ENCODE assay signal across 21 cellular contexts in genomic region chr5:157193699-157194424, GRCh38. TPM values are rescaled to one million over a fixed set of nuclear protein-coding genes. Genes with fewer than 3 reads are reported as not detected.
DNase-seq lines count a peak whose midpoint lies in the region; ATAC-seq, FAIRE-seq and TF ChIP-seq lines count a peak whose summit lies in the region.
"Had no signal": no experiment of that assay in that cellular context is flagged by ENCODE, and none has a peak within 500 bp of the region (broad histone marks: within the 10 kb centered on the region; RNA-seq: fewer than 3 reads in every experiment).

No MANE protein-coding gene starts in this region.

- DNase-seq in A549 (ENCODE audit: low read depth in 1 of 2, low spot score in 1 of 2) (no peak), MV-4-11 (lab: John Stamatoyannopoulos, UW) (no peak), dorsolateral prefrontal cortex (no peak)
- peak in 3 of 5 donors; percentile 64 to 79 (median 77) for DNase-seq in CD8-positive, alpha-beta memory T cell
- DNase-seq in activated CD8-positive, alpha-beta T cell treated with anti-CD3 and anti-CD28 coated beads for 36 hours: no peak
- peak in 2 of 3 experiments; percentile 35 to 37 for DNase-seq in effector memory CD8-positive, alpha-beta T cell
- DNase-seq: activated B cell treated with CpG ODN at 0.5 μM for 24 hours; amygdala; Calu3; caudate nucleus; heart left ventricle; IMR-90; NCI-H187; stimulated activated CD4-positive, alpha-beta T cell treated with anti-CD3 and anti-CD28 coated beads, Interleukin-2, amount 100 ng/mL, for 48 hours had no signal

- POLR2A ChIA-PET in A549 (lab: Yijun Ruan, JAX): no interaction called here
- POLR2A ChIA-PET in CD8-positive, alpha-beta memory T cell (lab: Charles Lee): interaction anchor here (0.6 to 9.1 kb wide), 7 partner anchors 9 to 79 kb away, joined by 3 to 66 read pairs (median 8); partner anchors contain the start of genes ITK and MED7
- POLR2A ChIA-PET in activated CD8-positive, alpha-beta T cell treated with anti-CD3 and anti-CD28 coated beads for 36 hours (lab: Charles Lee): interaction anchor here (0.6 to 55.7 kb wide), 11 partner anchors 8 to 118 kb away, joined by 3 to 1980 read pairs (median 3); partner anchors contain the start of genes GARIN3 and ITK

- H3K27ac Mint-ChIP-seq in CD8-positive, alpha-beta memory T cell: peak overlapping the region; percentile 57 to 98 (median 92)
- peak overlapping the region; percentile 83 for H3K27ac Mint-ChIP-seq in activated CD8-positive, alpha-beta T cell treated with anti-CD3 and anti-CD28 coated beads for 36 hours
- peak overlapping the region; percentile 84 to 85 for H3K27ac Mint-ChIP-seq in effector memory CD8-positive, alpha-beta T cell
- H3K27ac Mint-ChIP-seq: activated B cell treated with CpG ODN at 0.5 μM for 24 hours had no signal

- H3K4me1 Mint-ChIP-seq in CD8-positive, alpha-beta memory T cell: peaks cover 90 to 99% (median 96%) of the 10 kb centered on the region in 3 donors
- H3K4me1 Mint-ChIP-seq in activated CD8-positive, alpha-beta T cell treated with anti-CD3 and anti-CD28 coated beads for 36 hours (ENCODE audit: low read depth): peaks cover 80% of the 10 kb centered on the region
- peaks cover 69 to 80% of the 10 kb centered on the region in 2 donors for H3K4me1 Mint-ChIP-seq in effector memory CD8-positive, alpha-beta T cell (ENCODE audit: low read depth in 2 of 2)

- H3K4me3 ChIP-seq in A549: no peak overlapping the region
- peak overlapping the region; percentile 38 for H3K4me3 ChIP-seq in CD8-positive, alpha-beta memory T cell (ENCODE audit: low read length)
- H3K4me3 ChIP-seq in dorsolateral prefrontal cortex: no peak overlapping the region
- H3K4me3 ChIP-seq: heart left ventricle had no signal

- no peaks in the 10 kb centered on the region for H3K27me3 ChIP-seq in CD8-positive, alpha-beta memory T cell (ENCODE audit: insufficient read depth, low read length, poor library complexity, severe bottlenecking)
- peaks cover 0 to 12% (median 0%) of the 10 kb centered on the region in 45 donors for H3K27me3 ChIP-seq in dorsolateral prefrontal cortex

- H3K4me1 ChIP-seq in A549: no peaks in the 10 kb centered on the region
- peaks cover 90% of the 10 kb centered on the region for H3K4me1 ChIP-seq in CD8-positive, alpha-beta memory T cell (ENCODE audit: insufficient read depth, low read length)

- TF ChIP-seq CTCF in A549 (IDR thresholded peaks at IDR 0.05) (no peak), dorsolateral prefrontal cortex (IDR thresholded peaks at IDR 0.05 in 54 of 56, conservative IDR thresholded peaks at IDR 0.05 in 2 of 56; ENCODE audit: low read depth in 1 of 56, partially characterized antibody in 56 of 56) (no peak)
- no peak for TF ChIP-seq CTCF in activated CD8-positive, alpha-beta T cell treated with anti-CD3 and anti-CD28 coated beads for 36 hours (IDR thresholded peaks at IDR 0.05)

- 45% methylated on average over 10 of the region's 10 CpGs for WGBS in A549 (ENCODE audit: missing lambda C conversion rate)

- no peak for TF ChIP-seq EP300 in A549 (IDR thresholded peaks at IDR 0.05)

- intact Hi-C loops in activated CD8-positive, alpha-beta T cell treated with anti-CD3 and anti-CD28 coated beads for 36 hours (cut with micrococcal nuclease): no loop called here
- intact Hi-C loops in dorsolateral prefrontal cortex (cut with DNase I): no loop called here

- no peak for TF ChIP-seq POLR2A in A549 (IDR thresholded peaks at IDR 0.05; ENCODE audit: low read length)
- no peak for TF ChIP-seq POLR2A in GM18505 (IDR thresholded peaks at IDR 0.05; ENCODE audit: borderline replicate concordance, extremely low read depth, insufficient read depth, insufficient read length)

- FAIRE-seq in A549 (lab: Jason Lieb, UNC): peak; percentile 7
- FAIRE-seq: GM19239, H54, islet of Langerhans had no signal

- TF ChIP-seq RAD21 in A549 (conservative IDR thresholded peaks at IDR 0.05 in 1 of 2, IDR thresholded peaks at IDR 0.05 in 1 of 2): no peak

- peaks cover 6% of the 10 kb centered on the region for H3K36me3 ChIP-seq in CD8-positive, alpha-beta memory T cell (ENCODE audit: insufficient read depth, low read length)
- H3K36me3 ChIP-seq: heart left ventricle had no signal

- H3K27ac ChIP-seq in A549 (no peak overlapping the region), dorsolateral prefrontal cortex (no peak overlapping the region)
- peak overlapping the region; percentile 25 for H3K27ac ChIP-seq in CD8-positive, alpha-beta memory T cell (ENCODE audit: low read depth, low read length)

- H3K9me3 ChIP-seq in A549: peaks cover 2% of the 10 kb centered on the region; the same call in 1 of the 3 replicates
- no peaks in the 10 kb centered on the region for H3K9me3 ChIP-seq in CD8-positive, alpha-beta memory T cell (ENCODE audit: low read length)

- ATAC-seq in A549 (no peak), GM18505 (IDR thresholded peaks at IDR 0.05; ENCODE audit: unreplicated experiment) (no peak)
- ATAC-seq in activated CD8-positive, alpha-beta T cell treated with anti-CD3 and anti-CD28 coated beads for 36 hours: no peak
- peak; percentile 68 for ATAC-seq in effector memory CD8-positive, alpha-beta T cell (replicated peaks)
- no peak for ATAC-seq in activated CD4-positive, CD25-positive, alpha-beta regulatory T cell treated with anti-CD3 and anti-CD28 coated beads, Interleukin-2, amount 50 U/mL, for 24 hours
- ATAC-seq: heart left ventricle had no signal

- H3K36me3 Mint-ChIP-seq in CD8-positive, alpha-beta memory T cell: peaks cover 18 to 81% (median 41%) of the 10 kb centered on the region in 3 donors
- peaks cover 78% of the 10 kb centered on the region for H3K36me3 Mint-ChIP-seq in activated CD8-positive, alpha-beta T cell treated with anti-CD3 and anti-CD28 coated beads for 36 hours (ENCODE audit: low read depth)
- peaks cover 69% of the 10 kb centered on the region for H3K36me3 Mint-ChIP-seq in effector memory CD8-positive, alpha-beta T cell (ENCODE audit: insufficient read depth)

- CTCF ChIA-PET in A549 (lab: Yijun Ruan, JAX): interaction anchor here (1.1 kb wide), 1 partner anchor 46 kb away, joined by 3 read pairs; no protein-coding TSS in a partner anchor
- CTCF ChIA-PET in CD8-positive, alpha-beta memory T cell (lab: Charles Lee): interaction anchor here (1.0 to 6.1 kb wide), 6 partner anchors 9 to 45 kb away, joined by 3 to 24 read pairs (median 4); no protein-coding TSS in a partner anchor
- CTCF ChIA-PET in activated CD8-positive, alpha-beta T cell treated with anti-CD3 and anti-CD28 coated beads for 36 hours (lab: Charles Lee): interaction anchor here (1.0 to 9.3 kb wide), 5 partner anchors 12 to 44 kb away, joined by 3 to 80 read pairs (median 3); no protein-coding TSS in a partner anchor

- H3K9me3 Mint-ChIP-seq in CD8-positive, alpha-beta memory T cell: peaks cover 0 to 4% (median 0%) of the 10 kb centered on the region in 5 donors
- no peaks in the 10 kb centered on the region for H3K9me3 Mint-ChIP-seq in activated CD8-positive, alpha-beta T cell treated with anti-CD3 and anti-CD28 coated beads for 36 hours
- H3K9me3 Mint-ChIP-seq in effector memory CD8-positive, alpha-beta T cell: no peaks in the 10 kb centered on the region
- H3K9me3 Mint-ChIP-seq: activated B cell treated with CpG ODN at 0.5 μM for 24 hours had no signal

- H3K4me2 ChIP-seq in A549: no peak overlapping the region

- peak overlapping the region; percentile 75 to 87 (median 82) for H3K4me3 Mint-ChIP-seq in CD8-positive, alpha-beta memory T cell
- peak overlapping the region; percentile 99 for H3K4me3 Mint-ChIP-seq in activated CD8-positive, alpha-beta T cell treated with anti-CD3 and anti-CD28 coated beads for 36 hours
- peak overlapping the region; percentile 55 to 98 for H3K4me3 Mint-ChIP-seq in effector memory CD8-positive, alpha-beta T cell
- H3K4me3 Mint-ChIP-seq: activated B cell treated with CpG ODN at 0.5 μM for 24 hours had no signal

- H3K27me3 Mint-ChIP-seq in CD8-positive, alpha-beta memory T cell: no peaks in the 10 kb centered on the region
- H3K27me3 Mint-ChIP-seq in activated CD8-positive, alpha-beta T cell treated with anti-CD3 and anti-CD28 coated beads for 36 hours: no peaks in the 10 kb centered on the region
- H3K27me3 Mint-ChIP-seq in effector memory CD8-positive, alpha-beta T cell: no peaks in the 10 kb centered on the region

TF ChIP-seq in A549, 52 proteins besides CTCF, POLR2A, EP300 and RAD21 (continues in another document):
- TF ChIP-seq HOXA7 (CRISPR knock-in tag; IDR thresholded peaks at IDR 0.05) (no peak), CBX2 (IDR thresholded peaks at IDR 0.05; ENCODE audit: borderline replicate concordance, low read depth) (no peak)

RNA-seq across cellular contexts. Expression of gene ITK, which starts 13.2 kb away (rescaled TPM):
- polyA plus RNA-seq in A549 (2011; rRNA removed) (0.03 TPM in 1 of 2 replicates, not detected in the other), A549 (2017; fragmentation: RNase III; extraction: RNeasy Plus Mini Kit Qiagen cat#74134 plus additional on column Dnase treatment) (not detected in 3 replicates)
- not detected in 2 replicates for polyA plus RNA-seq in A549 (2012; cell fraction: cytosol; rRNA removed)
- polyA plus RNA-seq in A549 (2012; cell fraction: nucleus; rRNA removed): not detected in 2 replicates
- not detected in 2 replicates for polyA minus RNA-seq in A549 (2011; rRNA and poly(A)+ RNA removed)
- 100 to 1,000 TPM; 150 to 162 TPM for total RNA-seq in CD8-positive, alpha-beta memory T cell
- 129 TPM for polyA plus RNA-seq in CD8-positive, alpha-beta memory T cell
- 100 to 1,000 TPM; 229 to 236 TPM for total RNA-seq in activated CD8-positive, alpha-beta T cell treated with anti-CD3 and anti-CD28 coated beads for 36 hours
- total RNA-seq in dorsolateral prefrontal cortex: 1 to 10 TPM in 16 of 120 experiments, under 1 TPM in 66, not detected in 38; 0.10 to 2.9 (median 0.57) TPM
- total RNA-seq: Calu3, IMR-90, lung microvascular endothelial cell had no signal
- polyA plus RNA-seq: IMR-90 had no signal

RNA-seq across cellular contexts. Expression of gene GARIN3, which starts 27.8 kb away (rescaled TPM):
- polyA plus RNA-seq in A549 (2011; rRNA removed): not detected in 2 replicates
- not detected in 2 replicates for polyA plus RNA-seq in A549 (2012; cell fraction: cytosol; rRNA removed)
- not detected in 2 replicates for polyA plus RNA-seq in A549 (2012; cell fraction: nucleus; rRNA removed)
- polyA plus RNA-seq in A549 (2017; fragmentation: RNase III; extraction: RNeasy Plus Mini Kit Qiagen cat#74134 plus additional on column Dnase treatment): not detected in 3 replicates
- not detected in 2 replicates for polyA minus RNA-seq in A549 (2011; rRNA and poly(A)+ RNA removed)
- under 1 TPM; 0.29 to 0.50 TPM for total RNA-seq in CD8-positive, alpha-beta memory T cell
- polyA plus RNA-seq in CD8-positive, alpha-beta memory T cell: not detected
- total RNA-seq in activated CD8-positive, alpha-beta T cell treated with anti-CD3 and anti-CD28 coated beads for 36 hours: 1 to 10 TPM in 1 of 2 experiments, under 1 TPM in 1; 0.77 to 1.1 TPM
- not detected for total RNA-seq in dorsolateral prefrontal cortex
- total RNA-seq: activated B cell treated with CpG ODN at 0.5 μM for 24 hours; Calu3; heart left ventricle; IMR-90; lung microvascular endothelial cell; T-helper 1 cell treated with Interleukin-12 subunit alpha and Interleukin-12 subunit beta and Interleukin-4 antibody, amounts not matched to agents 30 ng/mL and 1 ng/mL, for 36 hours had no signal
- polyA plus RNA-seq: heart left ventricle, IMR-90 had no signal

RNA-seq across cellular contexts. Expression of gene MED7, which starts 51.2 kb away (rescaled TPM):
- 17.9 and 23.0 TPM in 2 replicates for polyA plus RNA-seq in A549 (2011; rRNA removed)
- 6.1 and 6.3 TPM in 2 replicates for polyA plus RNA-seq in A549 (2012; cell fraction: cytosol; rRNA removed)
- polyA plus RNA-seq in A549 (2012; cell fraction: nucleus; rRNA removed): 2.1 and 3.4 TPM in 2 replicates
- polyA plus RNA-seq in A549 (2017; fragmentation: RNase III; extraction: RNeasy Plus Mini Kit Qiagen cat#74134 plus additional on column Dnase treatment): 19.8 to 22.6 TPM (median 22.5 TPM) in 3 replicates
- 4.0 and 4.6 TPM in 2 replicates for polyA minus RNA-seq in A549 (2011; rRNA and poly(A)+ RNA removed)
- total RNA-seq in CD8-positive, alpha-beta memory T cell: 10 to 100 TPM; 12.6 to 14.7 TPM
- polyA plus RNA-seq in CD8-positive, alpha-beta memory T cell: 15.7 TPM
- total RNA-seq in activated CD8-positive, alpha-beta T cell treated with anti-CD3 and anti-CD28 coated beads for 36 hours: 10 to 100 TPM; 13.6 to 13.7 TPM
- 10 to 100 TPM; 10.1 to 23.5 (median 15.7) TPM for total RNA-seq in dorsolateral prefrontal cortex

Comparison
In these comparisons a context has a peak if more than half of its experiments do, and no peak if none do; other contexts are left out.
1. DNase-seq: peak in CD8-positive, alpha-beta memory T cell (3 of 5) and effector memory CD8-positive, alpha-beta T cell (2 of 3); none in A549 (0 of 2), activated CD8-positive, alpha-beta T cell treated with anti-CD3 and anti-CD28 coated beads for 36 hours (single experiment), MV-4-11 (single experiment) and dorsolateral prefrontal cortex (0 of 10).
2. RNA of gene ITK, which starts 13.2 kb away (total RNA-seq): 229 to 236 TPM in activated CD8-positive, alpha-beta T cell treated with anti-CD3 and anti-CD28 coated beads for 36 hours and 150 to 162 TPM in CD8-positive, alpha-beta memory T cell; 0.10 to 2.9 TPM in dorsolateral prefrontal cortex; every median in the first group is over 10 times any median in the second.
3. Peak in every context shown above with its lines, with median percentiles within 50 percentile points of each other: H3K27ac Mint-ChIP-seq and H3K4me3 Mint-ChIP-seq.